Comparison of ENCODE assay signal across 1 cellular context in the genomic region with DNA sequence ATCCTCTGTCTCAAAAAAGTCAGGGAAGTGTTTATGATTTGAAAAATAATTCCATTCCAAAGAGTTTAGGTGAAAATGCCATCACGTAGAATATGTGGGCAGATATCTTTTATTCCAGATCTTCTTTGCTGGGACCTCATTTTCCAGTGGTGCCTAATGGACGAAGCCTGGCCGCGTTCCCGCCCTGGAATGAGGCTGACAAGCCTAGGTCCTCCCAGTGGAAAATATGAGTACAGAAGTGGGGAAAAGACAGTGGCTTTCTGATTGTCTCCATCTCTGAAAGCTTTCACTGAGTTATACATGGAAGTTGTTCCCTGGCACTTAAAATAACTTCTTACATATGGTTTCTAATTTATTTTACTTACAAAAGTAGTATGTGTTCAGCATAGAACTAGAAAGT.
TF ChIP-seq lines count a peak whose summit lies in the region.

No MANE protein-coding gene starts in this region.

TF ChIP-seq in H1, 55 proteins besides CTCF, POLR2A, EP300 and RAD21 (continued from another document):
- TF ChIP-seq CBX8 (IDR thresholded peaks at IDR 0.05; ENCODE audit: borderline replicate concordance, low read depth, low read length): no peak
- no peak for TF ChIP-seq BRCA1 (IDR thresholded peaks at IDR 0.05; ENCODE audit: low read depth, low read length)
- no peak for TF ChIP-seq KDM1A (IDR thresholded peaks at IDR 0.05; ENCODE audit: borderline replicate concordance, low read length)
- no peak for TF ChIP-seq NRF1 (IDR thresholded peaks at IDR 0.05; ENCODE audit: low read depth, low read length)
- no peak for TF ChIP-seq TBP (IDR thresholded peaks at IDR 0.05; ENCODE audit: low read depth, low read length)
- TF ChIP-seq CREB1 (IDR thresholded peaks at IDR 0.05): no peak
